ENCODE assay signal across 1 cellular context in genomic region chr9:120910643-120911042, GRCh38.
TF ChIP-seq lines count a peak whose summit lies in the region.

No MANE protein-coding gene starts in this region.

TF ChIP-seq in SK-N-SH treated with all-trans-retinoic acid at 6 μM for 48 hours, 23 proteins besides CTCF, POLR2A, EP300 and RAD21 (continued from another document):
- TF ChIP-seq PATZ1 (CRISPR knock-in tag; IDR thresholded peaks at IDR 0.05; ENCODE audit: borderline replicate concordance) (no peak), CSDC2 (CRISPR knock-in tag; IDR thresholded peaks at IDR 0.05) (no peak), ZNF70 (CRISPR knock-in tag; IDR thresholded peaks at IDR 0.05) (no peak)
